ENCODE assay signal across 8 cellular contexts in genomic region chr19:33235269-33235995, GRCh38. TPM values are rescaled to one million over a fixed set of nuclear protein-coding genes. Genes with fewer than 3 reads are reported as not detected.
DNase-seq lines count a peak whose midpoint lies in the region; ATAC-seq and TF ChIP-seq lines count a peak whose summit lies in the region.

No MANE protein-coding gene starts in this region.

- no peaks in the 10 kb centered on the region for H3K36me3 ChIP-seq in Karpas-422 (ENCODE audit: insufficient read depth, low read length)
- H3K36me3 ChIP-seq in cardiac muscle cell = no peaks in the 10 kb centered on the region

- CTCF ChIA-PET in GM10248 (lab: Yijun Ruan, JAX) = interaction anchor here (0.8 to 7.9 kb wide), 26 partner anchors 9 to 534 kb away, joined by 3 to 93 read pairs (median 5); partner anchors contain the start of gene SLC7A10

- H3K9me3 Mint-ChIP-seq in activated naive CD4-positive, alpha-beta T cell treated with anti-CD3 and anti-CD28 coated beads, Interleukin-2, amount 50 U/mL, for 72 hours = no peaks in the 10 kb centered on the region

- DNase-seq in GM10248 (ENCODE audit: extremely low spot score) (peak; percentile 91), Karpas-422 (peak; percentile 88), SKM-1 (lab: John Stamatoyannopoulos, UW; ENCODE audit: unreplicated experiment) (peak; percentile 62), cardiac muscle cell (ENCODE audit: low read depth in 1 of 2, low spot score in 1 of 2) (peak; percentile 75 to 85), retina (peak; percentile 84), mesenteric fat pad (ENCODE audit: low spot score) (no peak)
- peak; percentile 67 to 87 for DNase-seq in activated naive CD4-positive, alpha-beta T cell treated with anti-CD3 and anti-CD28 coated beads, Interleukin-2, amount 50 U/mL, for 72 hours (ENCODE audit: low spot score in 2 of 2)

- H3K27ac ChIP-seq in Karpas-422 (ENCODE audit: low read length) (no peak overlapping the region), cardiac muscle cell (no peak overlapping the region)

- no peaks in the 10 kb centered on the region for H3K9me2 ChIP-seq in Karpas-422 (replicated peaks; ENCODE audit: insufficient read depth, low read length)

- H3K9ac ChIP-seq in Karpas-422 (ENCODE audit: low read length) = no peak overlapping the region

- no peak overlapping the region for H3K4me2 ChIP-seq in Karpas-422 (ENCODE audit: low read depth, low read length, poor library complexity, severe bottlenecking)

- H3K27me3 ChIP-seq in Karpas-422 (ENCODE audit: low read length) (no peaks in the 10 kb centered on the region), cardiac muscle cell (peaks cover 18% of the 10 kb centered on the region)

- H3K27ac Mint-ChIP-seq in activated naive CD4-positive, alpha-beta T cell treated with anti-CD3 and anti-CD28 coated beads, Interleukin-2, amount 50 U/mL, for 72 hours = no peak overlapping the region

- POLR2A ChIA-PET in GM10248 (lab: Yijun Ruan, JAX) = no interaction called here

- H3K4me1 ChIP-seq in Karpas-422 (ENCODE audit: low read length) = 0 out of 2 replicates have a peak, but pooled peaks cover 4% of the 10 kb centered on the region
- H3K4me1 ChIP-seq in cardiac muscle cell (ENCODE audit: low read depth) = no peaks in the 10 kb centered on the region

- ATAC-seq in GM21825 (IDR thresholded peaks at IDR 0.05; ENCODE audit: unreplicated experiment) = peak; percentile 91
- ATAC-seq in activated naive CD4-positive, alpha-beta T cell treated with anti-CD3 and anti-CD28 coated beads, Interleukin-2, amount 50 U/mL, for 72 hours = peak; percentile 78 to 95

- no peaks in the 10 kb centered on the region for H3K79me2 ChIP-seq in Karpas-422 (ENCODE audit: low read length)

- H3K4me3 ChIP-seq in Karpas-422 (ENCODE audit: low read length) (no peak overlapping the region), cardiac muscle cell (no peak overlapping the region)

- no peaks in the 10 kb centered on the region for H3K9me3 ChIP-seq in Karpas-422 (ENCODE audit: low read length)
- H3K9me3 ChIP-seq in cardiac muscle cell (ENCODE audit: low read depth) = no peaks in the 10 kb centered on the region

- no peaks in the 10 kb centered on the region for H3K36me3 Mint-ChIP-seq in activated naive CD4-positive, alpha-beta T cell treated with anti-CD3 and anti-CD28 coated beads, Interleukin-2, amount 50 U/mL, for 72 hours

- no peaks in the 10 kb centered on the region for H4K20me1 ChIP-seq in Karpas-422 (ENCODE audit: insufficient read depth, low read depth, low read length)

- peak; percentile 82 for TF ChIP-seq CTCF in GM10248 (IDR thresholded peaks at IDR 0.05; ENCODE audit: control extremely low read depth, extremely low read depth, low read depth, missing control alignments)
- peak; percentile 92 for TF ChIP-seq CTCF in cardiac muscle cell (IDR thresholded peaks at IDR 0.05; ENCODE audit: low read depth, low read length)

- H2AFZ ChIP-seq in Karpas-422 (ENCODE audit: low read length) = peak overlapping the region; percentile 71; the same call in 1 of the 2 replicates

RNA-seq across cellular contexts. Expression of gene SLC7A10, which starts 9.8 kb away (rescaled TPM):
- total RNA-seq in Karpas-422 (2014; rRNA removed; shearing (Covaris generic); ENCODE audit: low replicate concordance) = not detected in 2 replicates
- not detected for total RNA-seq in activated naive CD4-positive, alpha-beta T cell treated with anti-CD3 and anti-CD28 coated beads, Interleukin-2, amount 50 U/mL, for 72 hours
- not detected in 2 replicates for total RNA-seq in cardiac muscle cell
- 0.86 TPM in 1 of 2 replicates, not detected in the other for polyA plus RNA-seq in cardiac muscle cell
- 24.2 TPM for total RNA-seq in mesenteric fat pad

RNA-seq across cellular contexts. Expression of gene LRP3, which starts 41.3 kb away (rescaled TPM):
- not detected in 2 replicates for total RNA-seq in Karpas-422 (2014; rRNA removed; shearing (Covaris generic); ENCODE audit: low replicate concordance)
- total RNA-seq in activated naive CD4-positive, alpha-beta T cell treated with anti-CD3 and anti-CD28 coated beads, Interleukin-2, amount 50 U/mL, for 72 hours = under 1 TPM in 1 of 2 donors, not detected in 1; 0.82 TPM
- total RNA-seq in cardiac muscle cell (38.4 and 51.5 TPM in 2 replicates), mesenteric fat pad (43.3 TPM)
- 31.8 and 39.4 TPM in 2 replicates for polyA plus RNA-seq in cardiac muscle cell

Comparison
In these comparisons a context has a peak if more than half of its experiments do, and no peak if none do; other contexts are left out.
1. RNA of gene SLC7A10, which starts 9.8 kb away (total RNA-seq): 24.2 TPM in mesenteric fat pad (single experiment); not detected in activated naive CD4-positive, alpha-beta T cell treated with anti-CD3 and anti-CD28 coated beads, Interleukin-2, amount 50 U/mL, for 72 hours, not detected in Karpas-422 and not detected in cardiac muscle cell; every median in the first group is over 10 times any median in the second.
2. RNA of gene LRP3, which starts 41.3 kb away (total RNA-seq): 43.3 TPM in mesenteric fat pad (single experiment) and 38.4 to 51.5 TPM in cardiac muscle cell; 0.82 TPM in activated naive CD4-positive, alpha-beta T cell treated with anti-CD3 and anti-CD28 coated beads, Interleukin-2, amount 50 U/mL, for 72 hours and not detected in Karpas-422; every median in the first group is over 10 times any median in the second.